In genomic region chr2:37196320-37197195, GRCh38 we compare ENCODE assay signal across 8 cellular contexts. TPM values are rescaled to one million over a fixed set of nuclear protein-coding genes. Genes with fewer than 3 reads are reported as not detected.
DNase-seq lines count a peak whose midpoint lies in the region; ATAC-seq and TF ChIP-seq lines count a peak whose summit lies in the region.

CEBPZOS (plus strand) TSS chr2:37196496; CDS start chr2:37199705, 3,209 bp downstream.

- H3K9me3 Mint-ChIP-seq in activated T-helper 17 cell treated with anti-CD3 and anti-CD28 coated beads, Interleukin-2, amount 50 U/mL, for 72 hours, result no peaks in the 10 kb centered on the region
- H3K9me3 Mint-ChIP-seq in nephron, result no peaks in the 10 kb centered on the region

- TF ChIP-seq CTCF in RWPE1 (conservative IDR thresholded peaks at IDR 0.05; ENCODE audit: low read depth) (no peak), nephron (IDR thresholded peaks at IDR 0.05; ENCODE audit: unreplicated experiment in 3 of 3) (no peak)

- POLR2A ChIA-PET in RWPE1 (lab: Yijun Ruan, JAX; ENCODE audit: low non-redundant PET), result no interaction called here

- ATAC-seq in activated T-helper 17 cell treated with anti-CD3 and anti-CD28 coated beads, Interleukin-2, amount 50 U/mL, for 72 hours (replicated peaks), result peak; percentile 88

- H3K27me3 Mint-ChIP-seq in activated T-helper 17 cell treated with anti-CD3 and anti-CD28 coated beads, Interleukin-2, amount 50 U/mL, for 72 hours, result no peaks in the 10 kb centered on the region
- H3K27me3 Mint-ChIP-seq in nephron (ENCODE audit: low read depth), result no peaks in the 10 kb centered on the region

- DNase-seq in EH (ENCODE audit: low read depth), result peak; percentile 74
- peak; percentile 64 for DNase-seq in GOT3 (lab: John Stamatoyannopoulos, UW)
- peak; percentile 88 for DNase-seq in LoVo (ENCODE audit: low spot score)
- peak; percentile 95 for DNase-seq in RWPE1 (ENCODE audit: low spot score)
- DNase-seq in fibroblast of peridontal ligament (ENCODE audit: extremely low read depth), result peak; percentile 81
- DNase-seq in stromal cell of bone marrow (ENCODE audit: low read depth), result peak; percentile 39

- peaks cover 40% of the 10 kb centered on the region for H3K36me3 Mint-ChIP-seq in activated T-helper 17 cell treated with anti-CD3 and anti-CD28 coated beads, Interleukin-2, amount 50 U/mL, for 72 hours (ENCODE audit: low read depth)
- peaks cover 9% of the 10 kb centered on the region for H3K36me3 Mint-ChIP-seq in nephron (ENCODE audit: low read depth)

- H3K27ac ChIP-seq in RWPE1, result peak within 1 kb of the TSS; percentile 87

- H3K4me1 Mint-ChIP-seq in activated T-helper 17 cell treated with anti-CD3 and anti-CD28 coated beads, Interleukin-2, amount 50 U/mL, for 72 hours, result peaks cover 10% of the 10 kb centered on the region
- no peaks in the 10 kb centered on the region for H3K4me1 Mint-ChIP-seq in nephron

- CTCF ChIA-PET in RWPE1 (lab: Yijun Ruan, JAX), result interaction anchor here (0.7 kb wide), 1 partner anchor 27 kb away, joined by 3 read pairs; no protein-coding TSS in a partner anchor

- H3K27ac Mint-ChIP-seq in activated T-helper 17 cell treated with anti-CD3 and anti-CD28 coated beads, Interleukin-2, amount 50 U/mL, for 72 hours, result peak within 1 kb of the TSS; percentile 97
- peak within 1 kb of the TSS in 1 of 3 experiments; percentile 70 for H3K27ac Mint-ChIP-seq in nephron

- peak within 1 kb of the TSS; percentile 91 for H3K4me3 Mint-ChIP-seq in activated T-helper 17 cell treated with anti-CD3 and anti-CD28 coated beads, Interleukin-2, amount 50 U/mL, for 72 hours
- peak within 1 kb of the TSS; percentile 65 to 79 (median 74) for H3K4me3 Mint-ChIP-seq in nephron

RNA-seq across cellular contexts. Expression of gene CEBPZOS, which starts in this region (rescaled TPM):
- 10 to 100 TPM; 44.5 to 49.6 TPM for total RNA-seq in activated T-helper 17 cell treated with anti-CD3 and anti-CD28 coated beads, Interleukin-2, amount 50 U/mL, for 72 hours

Comparison
In these comparisons a context has a peak if more than half of its experiments do, and no peak if none do; other contexts are left out.
1. Peak in every context shown above with its lines: DNase-seq, ATAC-seq and H3K27ac ChIP-seq.
2. DNase-seq: peak in every context shown above with its lines; median percentile 95 in RWPE1; 88 in LoVo; 81 in fibroblast of peridontal ligament; 74 in EH; 64 in GOT3; 39 in stromal cell of bone marrow.